15 cellular contexts compared by ENCODE assay signal in the genomic region with DNA sequence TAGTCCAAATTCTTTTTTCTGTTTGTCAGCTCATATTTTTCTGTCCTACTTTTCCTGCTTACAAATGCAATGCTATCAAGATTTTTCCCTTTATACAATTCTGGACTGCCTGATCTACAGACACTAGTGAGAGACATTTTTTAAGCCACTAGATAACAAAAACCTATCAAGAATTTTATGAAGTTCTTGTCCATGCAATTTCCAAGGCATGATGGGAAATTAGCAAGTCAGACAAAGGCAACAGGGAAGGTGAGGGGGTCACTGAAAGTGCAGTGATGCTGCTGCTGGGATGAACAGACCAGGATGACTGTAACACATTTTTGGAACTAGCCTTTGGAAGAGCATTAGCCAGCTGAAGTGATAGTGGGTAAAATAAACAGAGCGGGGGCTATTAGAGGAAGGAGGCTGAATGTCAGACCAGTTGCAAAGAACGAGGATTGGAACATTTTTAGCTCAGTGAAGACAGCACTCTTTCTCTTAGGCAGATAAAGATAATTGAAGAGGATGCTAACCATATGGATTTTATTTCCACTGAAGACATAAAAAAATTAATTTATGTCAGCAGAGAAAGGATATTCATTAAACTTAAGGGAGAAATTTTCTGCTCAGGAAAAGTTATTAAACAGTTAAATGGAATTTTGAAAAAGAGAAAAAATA. TPM values are rescaled to one million over a fixed set of nuclear protein-coding genes. Genes with fewer than 3 reads are reported as not detected.
A peak's percentile ranks its signal among the peaks of the same experiment; 100 is the strongest.
DNase-seq lines count a peak whose midpoint lies in the region; ATAC-seq and TF ChIP-seq lines count a peak whose summit lies in the region.
"Had no signal": no experiment of that assay in that cellular context is flagged by ENCODE, and none has a peak within 500 bp of the region (broad histone marks: within the 10 kb centered on the region; RNA-seq: fewer than 3 reads in every experiment).

No MANE protein-coding gene starts in this region.

- peaks cover 15% of the 10 kb centered on the region for H3K4me1 ChIP-seq in OCI-LY7 (ENCODE audit: insufficient read depth, low read length, poor library complexity, severe bottlenecking)
- no peaks in the 10 kb centered on the region for H3K4me1 ChIP-seq in hepatocyte (ENCODE audit: insufficient read depth)
- H3K4me1 ChIP-seq: left lung had no signal

- H3K4me3 ChIP-seq in OCI-LY7 (ENCODE audit: low read depth, low read length, poor library complexity, severe bottlenecking): no peak overlapping the region
- no peak overlapping the region for H3K4me3 ChIP-seq in hepatocyte
- H3K4me3 ChIP-seq: left lung, skin epidermis, thyroid gland had no signal

- H3K79me2 ChIP-seq in OCI-LY7 (ENCODE audit: insufficient read depth, low read depth, low read length) (no peaks in the 10 kb centered on the region), hepatocyte (no peaks in the 10 kb centered on the region)

- CTCF ChIA-PET in OCI-LY7 (lab: Charles Lee; ENCODE audit: unreplicated experiment): no interaction called here

- no TSS peak for BruUV-seq in OCI-LY7 (replicated peaks; lab: Mats Ljungman, UMichigan)

- H4K20me1 ChIP-seq in OCI-LY7 (ENCODE audit: insufficient read depth, low read length): no peaks in the 10 kb centered on the region
- H4K20me1 ChIP-seq in hepatocyte (ENCODE audit: insufficient read depth, poor library complexity, severe bottlenecking): no peaks in the 10 kb centered on the region

- POLR2A ChIA-PET in OCI-LY7 (lab: Charles Lee): no interaction called here

- no peaks in the 10 kb centered on the region for H3K27me3 ChIP-seq in hepatocyte
- H3K27me3 ChIP-seq: left lung, thyroid gland had no signal

- no peaks in the 10 kb centered on the region for H3K9me3 ChIP-seq in OCI-LY7 (ENCODE audit: low read length)
- no peaks in the 10 kb centered on the region for H3K9me3 ChIP-seq in hepatocyte (ENCODE audit: low read depth)
- H3K9me3 ChIP-seq: thyroid gland had no signal

- ATAC-seq in GM19395 (IDR thresholded peaks at IDR 0.05; ENCODE audit: unreplicated experiment) (no peak), GM18511 (IDR thresholded peaks at IDR 0.05; ENCODE audit: unreplicated experiment) (no peak)

- peak overlapping the region; percentile 35; the same call in 1 of the 2 replicates for H2AFZ ChIP-seq in OCI-LY7 (ENCODE audit: low read length)
- no peak overlapping the region for H2AFZ ChIP-seq in hepatocyte

- intact Hi-C loops in OCI-LY7 (cut with micrococcal nuclease; ENCODE audit: unreplicated experiment): no loop called here

- DNase-seq in DMS53 treated with DMSO at 0.1 percent for 48 hours (lab: John Stamatoyannopoulos, UW; ENCODE audit: unreplicated experiment): peak; percentile 23
- peak; percentile 66 for DNase-seq in NCI-H146 (lab: John Stamatoyannopoulos, UW)
- DNase-seq in OCI-LY7 (ENCODE audit: low spot score): no peak
- DNase-seq in hepatocyte (ENCODE audit: low spot score): no peak
- no peak for DNase-seq in stimulated activated naive CD4-positive, alpha-beta T cell (lab: John Stamatoyannopoulos, UW)
- DNase-seq in midbrain (lab: John Stamatoyannopoulos, UW): no peak
- DNase-seq: left lung; NCI-H82; stimulated activated CD4-positive, alpha-beta T cell treated with anti-CD3 and anti-CD28 coated beads, Interleukin-4, amount 100 ng/mL, for 4 hours; T-helper 1 cell; thyroid gland had no signal

- H3K9me2 ChIP-seq in OCI-LY7 (ENCODE audit: insufficient read depth, low read length) (no peaks in the 10 kb centered on the region), hepatocyte (replicated peaks; ENCODE audit: insufficient read depth) (no peaks in the 10 kb centered on the region)

- no peaks in the 10 kb centered on the region for H3K36me3 ChIP-seq in OCI-LY7 (ENCODE audit: insufficient read depth, low read length)
- H3K36me3 ChIP-seq in hepatocyte (replicated peaks; ENCODE audit: insufficient read depth, low read depth): no peaks in the 10 kb centered on the region
- H3K36me3 ChIP-seq: left lung, thyroid gland had no signal

- TF ChIP-seq CTCF in OCI-LY7 (conservative IDR thresholded peaks at IDR 0.05; ENCODE audit: low read length): no peak
- no peak for TF ChIP-seq CTCF in hepatocyte (IDR thresholded peaks at IDR 0.05; ENCODE audit: poor library complexity)

- H3K4me2 ChIP-seq in OCI-LY7 (ENCODE audit: low read length): peak overlapping the region; percentile 32
- H3K4me2 ChIP-seq in hepatocyte: peak overlapping the region; percentile 24

- WGBS in hepatocyte (ENCODE audit: low lambda C conversion rate, missing lambda C conversion rate): 42% methylated on average over 2 of the region's 2 CpGs

- H3K27ac ChIP-seq in OCI-LY7 (ENCODE audit: low read depth, low read length, poor library complexity, severe bottlenecking) (no peak overlapping the region), hepatocyte (no peak overlapping the region)
- H3K27ac ChIP-seq: thyroid gland had no signal

RNA-seq across cellular contexts. Expression of gene NRXN1, which starts 17.9 kb away (rescaled TPM):
- not detected in 2 replicates for total RNA-seq in OCI-LY7 (2014; rRNA removed; shearing (Covaris generic))
- not detected in 2 replicates for total RNA-seq in OCI-LY7 (2022)
- 7.6 and 9.9 TPM in 2 replicates for total RNA-seq in hepatocyte
- 1.7 and 5.3 TPM in 2 replicates for polyA plus RNA-seq in hepatocyte
- total RNA-seq: chondrocyte had no signal

Comparison
In these comparisons a context has a peak if more than half of its experiments do, and no peak if none do; other contexts are left out.
1. DNase-seq: peak in DMS53 treated with DMSO at 0.1 percent for 48 hours (single experiment) and NCI-H146 (single experiment); none in OCI-LY7 (single experiment), hepatocyte (single experiment), stimulated activated naive CD4-positive, alpha-beta T cell (0 of 6) and midbrain (single experiment).